10 cellular contexts compared by ENCODE assay signal in genomic region chr2:131094655-131095281, GRCh38. TPM values are rescaled to one million over a fixed set of nuclear protein-coding genes. Genes with fewer than 3 reads are reported as not detected.
A peak's percentile ranks its signal among the peaks of the same experiment; 100 is the strongest.
DNase-seq lines count a peak whose midpoint lies in the region; ATAC-seq and TF ChIP-seq lines count a peak whose summit lies in the region.
"Had no signal": no experiment of that assay in that cellular context is flagged by ENCODE, and none has a peak within 500 bp of the region (broad histone marks: within the 10 kb centered on the region; RNA-seq: fewer than 3 reads in every experiment).

No MANE protein-coding gene starts in this region.

- no peak for TF ChIP-seq CTCF in chondrocyte (IDR thresholded peaks at IDR 0.05)
- TF ChIP-seq CTCF in OCI-LY7 (conservative IDR thresholded peaks at IDR 0.05; ENCODE audit: low read length): no peak

- peaks cover 8% of the 10 kb centered on the region for H3K36me3 Mint-ChIP-seq in T-helper 1 cell treated with Interleukin-12 subunit alpha and Interleukin-12 subunit beta and Interleukin-4 antibody, amounts not matched to agents 30 μg/mL and 1 μg/mL, for 36 hours (ENCODE audit: low read depth)
- H3K36me3 Mint-ChIP-seq in chondrocyte (ENCODE audit: low read depth): no peaks in the 10 kb centered on the region

- POLR2A ChIA-PET in OCI-LY7 (lab: Charles Lee): interaction anchor here (0.6 to 1.5 kb wide), 3 partner anchors 9 to 51 kb away, joined by 3 to 14 read pairs (median 4); no protein-coding TSS in a partner anchor

- ATAC-seq in GM21576 (IDR thresholded peaks at IDR 0.05; ENCODE audit: unreplicated experiment) (no peak), HG02970 (IDR thresholded peaks at IDR 0.05; ENCODE audit: low FRiP score, unreplicated experiment) (no peak)
- ATAC-seq: stimulated activated naive CD8-positive, alpha-beta T cell treated with anti-CD3 and anti-CD28 coated beads, Interleukin-15, Interleukin-2, amounts not matched to agents 100 U/mL and 50 U/mL, for 24 hours had no signal

- CTCF ChIA-PET in OCI-LY7 (lab: Charles Lee; ENCODE audit: unreplicated experiment): no interaction called here

- intact Hi-C loops in OCI-LY7 (cut with micrococcal nuclease; ENCODE audit: unreplicated experiment): loop anchor here (10.0 kb wide), 1 partner anchor 1550 kb away; no protein-coding TSS in a partner anchor

- H4K12ac ChIP-seq in trophoblast cell (ENCODE audit: low read depth, low read length): peak overlapping the region; percentile 77

- no peaks in the 10 kb centered on the region for H3K27me3 Mint-ChIP-seq in T-helper 1 cell treated with Interleukin-12 subunit alpha and Interleukin-12 subunit beta and Interleukin-4 antibody, amounts not matched to agents 30 μg/mL and 1 μg/mL, for 36 hours (ENCODE audit: low read depth)
- H3K27me3 Mint-ChIP-seq in chondrocyte (ENCODE audit: low read depth): no peaks in the 10 kb centered on the region

- H3K4me1 ChIP-seq in trophoblast cell (ENCODE audit: control insufficient read depth in 1 of 2, insufficient read depth in 2 of 2, low read length in 2 of 2) (peaks cover 0 to 4% of the 10 kb centered on the region in 2 experiments), OCI-LY7 (ENCODE audit: insufficient read depth, low read length, poor library complexity, severe bottlenecking) (peaks cover 7% of the 10 kb centered on the region)

- H3K9me3 ChIP-seq in trophoblast cell (ENCODE audit: insufficient read depth, low read depth, low read length) (no peaks in the 10 kb centered on the region), OCI-LY7 (ENCODE audit: low read length) (no peaks in the 10 kb centered on the region)

- H3K79me1 ChIP-seq in trophoblast cell (ENCODE audit: low read length): peaks cover 8% of the 10 kb centered on the region

- H3K14ac ChIP-seq in trophoblast cell (ENCODE audit: low read length): no peak overlapping the region

- H2AK5ac ChIP-seq in trophoblast cell (ENCODE audit: low read length): no peak overlapping the region

- peak overlapping the region; percentile 88 for H4K8ac ChIP-seq in trophoblast cell (ENCODE audit: low read depth, low read length)

- H3K23ac ChIP-seq in trophoblast cell (ENCODE audit: low read length): no peak overlapping the region

- peak overlapping the region; percentile 55 for H3K27ac Mint-ChIP-seq in T-helper 1 cell treated with Interleukin-12 subunit alpha and Interleukin-12 subunit beta and Interleukin-4 antibody, amounts not matched to agents 30 μg/mL and 1 μg/mL, for 36 hours
- H3K27ac Mint-ChIP-seq in chondrocyte (ENCODE audit: unreplicated experiment): no peak overlapping the region

- 0 out of 2 replicates have a peak, but pooled peaks cover 8% of the 10 kb centered on the region for H4K20me1 ChIP-seq in OCI-LY7 (ENCODE audit: insufficient read depth, low read length)

- no peaks in the 10 kb centered on the region for H3K27me3 ChIP-seq in trophoblast cell (ENCODE audit: insufficient read depth, low read length)

- no TSS peak for BruUV-seq in OCI-LY7 (replicated peaks; lab: Mats Ljungman, UMichigan)

- no peak overlapping the region for H2BK12ac ChIP-seq in trophoblast cell (ENCODE audit: low read length)

- H3K79me2 ChIP-seq in trophoblast cell (ENCODE audit: control insufficient read depth, insufficient read depth, low read length, poor library complexity) (peaks cover 12% of the 10 kb centered on the region), OCI-LY7 (ENCODE audit: insufficient read depth, low read depth, low read length) (peaks cover 31% of the 10 kb centered on the region)

- H3K4me1 Mint-ChIP-seq in T-helper 1 cell treated with Interleukin-12 subunit alpha and Interleukin-12 subunit beta and Interleukin-4 antibody, amounts not matched to agents 30 μg/mL and 1 μg/mL, for 36 hours (ENCODE audit: low read depth): peaks cover 15% of the 10 kb centered on the region
- H3K4me1 Mint-ChIP-seq in chondrocyte (ENCODE audit: low read depth): peaks cover 23% of the 10 kb centered on the region

- H3K27ac ChIP-seq in trophoblast cell (ENCODE audit: low read depth, low read length) (no peak overlapping the region), OCI-LY7 (ENCODE audit: low read depth, low read length, poor library complexity, severe bottlenecking) (no peak overlapping the region)

- no peak overlapping the region for H2BK120ac ChIP-seq in trophoblast cell (ENCODE audit: insufficient read depth, low read length, poor library complexity)

- no peak overlapping the region for H2AFZ ChIP-seq in trophoblast cell (ENCODE audit: insufficient read depth, low read length, poor library complexity)
- H2AFZ ChIP-seq in OCI-LY7 (ENCODE audit: low read length): no peak overlapping the region

- H3K4me3 ChIP-seq in trophoblast cell (ENCODE audit: low read depth, low read length) (no peak overlapping the region), OCI-LY7 (ENCODE audit: low read depth, low read length, poor library complexity, severe bottlenecking) (no peak overlapping the region)

- H3K36me3 ChIP-seq in trophoblast cell (ENCODE audit: control insufficient read depth in 1 of 2, insufficient read depth in 2 of 2, low read length in 2 of 2): peaks cover 6% of the 10 kb centered on the region in 2 experiments
- H3K36me3 ChIP-seq in OCI-LY7 (ENCODE audit: insufficient read depth, low read length): peaks cover 20% of the 10 kb centered on the region

- H3K9me3 Mint-ChIP-seq in T-helper 1 cell treated with Interleukin-12 subunit alpha and Interleukin-12 subunit beta and Interleukin-4 antibody, amounts not matched to agents 30 μg/mL and 1 μg/mL, for 36 hours: no peaks in the 10 kb centered on the region
- no peaks in the 10 kb centered on the region for H3K9me3 Mint-ChIP-seq in chondrocyte (ENCODE audit: low read depth)

- H3K4me3 Mint-ChIP-seq in T-helper 1 cell treated with Interleukin-12 subunit alpha and Interleukin-12 subunit beta and Interleukin-4 antibody, amounts not matched to agents 30 μg/mL and 1 μg/mL, for 36 hours: peak overlapping the region; percentile 92
- peak overlapping the region; percentile 92 for H3K4me3 Mint-ChIP-seq in chondrocyte (ENCODE audit: unreplicated experiment)

- WGBS in trophoblast cell (ENCODE audit: extremely low coverage, insufficient coverage, insufficient read length): no CpG with 5 or more reads among the region's 9 CpGs

- H3K9me2 ChIP-seq in OCI-LY7 (ENCODE audit: insufficient read depth, low read length): no peaks in the 10 kb centered on the region

- no peak overlapping the region for H3K9ac ChIP-seq in trophoblast cell (ENCODE audit: low read length)

- no peak for DNase-seq in T-helper 1 cell
- DNase-seq in NCI-H146 (lab: John Stamatoyannopoulos, UW): peak; percentile 36
- no peak for DNase-seq in chondrocyte (ENCODE audit: low spot score)
- peak in 1 of 2 donors; percentile 35 for DNase-seq in trophoblast cell
- DNase-seq in OCI-LY7 (ENCODE audit: low spot score): no peak
- DNase-seq: activated gamma-delta T cell had no signal

- no peak overlapping the region for H2BK5ac ChIP-seq in trophoblast cell (ENCODE audit: low read depth, low read length, poor library complexity)

- H3K4me2 ChIP-seq in trophoblast cell (ENCODE audit: low read length): no peak overlapping the region
- no peak overlapping the region for H3K4me2 ChIP-seq in OCI-LY7 (ENCODE audit: low read length)

- H3K18ac ChIP-seq in trophoblast cell (ENCODE audit: low read length): no peak overlapping the region

- no peak overlapping the region for H3K4ac ChIP-seq in trophoblast cell (ENCODE audit: low read depth, low read length)

- no peak overlapping the region for H4K91ac ChIP-seq in trophoblast cell (ENCODE audit: low read depth, low read length)

RNA-seq across cellular contexts. Expression of gene FAM168B, which starts 1.5 kb away (rescaled TPM):
- total RNA-seq in chondrocyte (94.9 to 118 TPM (median 111 TPM) in 3 replicates), OCI-LY7 (2022) (81.5 and 85.3 TPM in 2 replicates)
- 95.6 and 97.7 TPM in 2 replicates for polyA plus RNA-seq in trophoblast cell (2013)
- total RNA-seq in OCI-LY7 (2014; rRNA removed; shearing (Covaris generic)): 53.5 and 53.6 TPM in 2 replicates

RNA-seq across cellular contexts. Expression of gene PLEKHB2, which starts 10.4 kb away (rescaled TPM):
- 44.5 to 60.6 TPM (median 57.7 TPM) in 3 replicates for total RNA-seq in chondrocyte
- 54.6 and 56.5 TPM in 2 replicates for polyA plus RNA-seq in trophoblast cell (2013)
- 23.4 and 28.3 TPM in 2 replicates for total RNA-seq in OCI-LY7 (2014; rRNA removed; shearing (Covaris generic))
- total RNA-seq in OCI-LY7 (2022): 35.9 and 38.3 TPM in 2 replicates
